10 cellular contexts compared by ENCODE assay signal in the genomic region with DNA sequence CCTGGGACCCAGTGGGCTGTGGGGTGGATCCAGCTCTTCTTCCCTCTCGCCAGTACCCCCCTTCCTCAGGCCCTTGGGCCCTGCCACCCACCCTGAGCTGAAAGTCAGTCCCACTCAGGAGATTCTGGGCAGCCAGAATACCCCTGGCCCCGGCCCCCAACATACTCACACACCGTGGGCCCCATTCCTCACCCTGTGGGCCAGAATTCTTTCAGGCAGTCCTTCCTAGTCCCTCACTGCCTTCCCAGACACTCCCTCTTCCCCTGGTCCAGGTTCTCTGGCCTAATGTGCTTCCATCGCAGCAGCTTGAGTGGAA. TPM values are rescaled to one million over a fixed set of nuclear protein-coding genes. Genes with fewer than 3 reads are reported as not detected.
DNase-seq lines count a peak whose midpoint lies in the region; ATAC-seq and TF ChIP-seq lines count a peak whose summit lies in the region.
"Had no signal": no experiment of that assay in that cellular context is flagged by ENCODE, and none has a peak within 500 bp of the region (broad histone marks: within the 10 kb centered on the region; RNA-seq: fewer than 3 reads in every experiment).

No MANE protein-coding gene starts in this region.

- no peak overlapping the region for H3K4me3 ChIP-seq in adipocyte (ENCODE audit: low read length)
- no peak overlapping the region for H3K4me3 ChIP-seq in muscle layer of duodenum (ENCODE audit: low read depth in 1 of 2, low read length in 2 of 2)
- H3K4me3 ChIP-seq in upper lobe of right lung = no peak overlapping the region
- H3K4me3 ChIP-seq in testis = no peak overlapping the region
- H3K4me3 ChIP-seq: mucosa of descending colon had no signal

- H3K36me3 ChIP-seq in adipocyte (ENCODE audit: control insufficient read depth, insufficient read depth, low read length, severe bottlenecking) (no peaks in the 10 kb centered on the region), muscle layer of duodenum (ENCODE audit: control insufficient read depth in 1 of 2, insufficient read depth in 2 of 2, low read length in 2 of 2) (peaks cover 2 to 11% of the 10 kb centered on the region in 2 donors), upper lobe of right lung (no peaks in the 10 kb centered on the region), testis (ENCODE audit: low read depth, missing control alignments) (no peaks in the 10 kb centered on the region)

- H3K9ac ChIP-seq in adipocyte (ENCODE audit: low read length) = peak overlapping the region; percentile 98

- H3K4me1 ChIP-seq in adipocyte (ENCODE audit: control insufficient read depth, insufficient read depth, low read length) (peaks cover 52% of the 10 kb centered on the region), muscle layer of duodenum (ENCODE audit: control insufficient read depth in 1 of 2, insufficient read depth in 2 of 2, low read length in 2 of 2) (peaks cover 29 to 39% of the 10 kb centered on the region in 2 donors), upper lobe of right lung (peaks cover 55% of the 10 kb centered on the region), testis (peaks cover 39% of the 10 kb centered on the region)

- no peaks in the 10 kb centered on the region for H3K27me3 Mint-ChIP-seq in activated naive CD4-positive, alpha-beta T cell treated with anti-CD3 and anti-CD28 coated beads, Interleukin-2, amount 50 U/mL, for 24 hours

- no peaks in the 10 kb centered on the region for H3K9me3 ChIP-seq in adipocyte (ENCODE audit: control insufficient read depth, low read length)
- no peaks in the 10 kb centered on the region for H3K9me3 ChIP-seq in muscle layer of duodenum (ENCODE audit: control insufficient read depth in 1 of 2, low read length in 2 of 2)
- H3K9me3 ChIP-seq in upper lobe of right lung = no peaks in the 10 kb centered on the region
- H3K9me3 ChIP-seq in testis = no peaks in the 10 kb centered on the region
- H3K9me3 ChIP-seq: mucosa of descending colon had no signal

- H3K9me3 Mint-ChIP-seq in activated naive CD4-positive, alpha-beta T cell treated with anti-CD3 and anti-CD28 coated beads, Interleukin-2, amount 50 U/mL, for 24 hours = no peaks in the 10 kb centered on the region

- DNase-seq in activated naive CD4-positive, alpha-beta T cell treated with Interleukin-2 at 50 U/mL for 16 hours = no peak
- DNase-seq in adipocyte (ENCODE audit: low read depth) (no peak), upper lobe of right lung (no peak), testis (no peak), HuH-7.5 (ENCODE audit: low spot score) (no peak)

- no peaks in the 10 kb centered on the region for H3K27me3 ChIP-seq in adipocyte (replicated peaks; ENCODE audit: control insufficient read depth, insufficient read depth, low read length)
- no peaks in the 10 kb centered on the region for H3K27me3 ChIP-seq in muscle layer of duodenum (ENCODE audit: low read depth, low read length)
- H3K27me3 ChIP-seq in upper lobe of right lung = no peaks in the 10 kb centered on the region
- H3K27me3 ChIP-seq in testis = no peaks in the 10 kb centered on the region

- H3K4me1 Mint-ChIP-seq in activated naive CD4-positive, alpha-beta T cell treated with anti-CD3 and anti-CD28 coated beads, Interleukin-2, amount 50 U/mL, for 24 hours = peaks cover 33% of the 10 kb centered on the region

- ATAC-seq in upper lobe of right lung (no peak), HG02763 (IDR thresholded peaks at IDR 0.05; ENCODE audit: unreplicated experiment) (no peak)

- peak overlapping the region; percentile 11 for H3K4me3 Mint-ChIP-seq in activated naive CD4-positive, alpha-beta T cell treated with anti-CD3 and anti-CD28 coated beads, Interleukin-2, amount 50 U/mL, for 24 hours

- TF ChIP-seq CTCF in upper lobe of right lung (IDR thresholded peaks at IDR 0.05) = no peak
- TF ChIP-seq CTCF in testis (IDR thresholded peaks at IDR 0.05) = no peak

- peak overlapping the region; percentile 32 for H3K27ac Mint-ChIP-seq in activated naive CD4-positive, alpha-beta T cell treated with anti-CD3 and anti-CD28 coated beads, Interleukin-2, amount 50 U/mL, for 24 hours

- no peak for TF ChIP-seq POLR2A in testis (IDR thresholded peaks at IDR 0.05)

- no peaks in the 10 kb centered on the region for H3K36me3 Mint-ChIP-seq in activated naive CD4-positive, alpha-beta T cell treated with anti-CD3 and anti-CD28 coated beads, Interleukin-2, amount 50 U/mL, for 24 hours

- peak overlapping the region; percentile 99 for H3K27ac ChIP-seq in muscle layer of duodenum (ENCODE audit: low read length)
- peak overlapping the region; percentile 99 for H3K27ac ChIP-seq in upper lobe of right lung
- peak overlapping the region in 1 of 2 donors; percentile 97 for H3K27ac ChIP-seq in testis

- intact Hi-C loops in upper lobe of right lung (cut with DNase I) = no loop called here
- intact Hi-C loops in testis (cut with DNase I; ENCODE audit: low total_unique reads) = no loop called here

- 55 to 62% methylated on average over 4 of the region's 4 CpGs for WGBS in testis, 2 donors

RNA-seq across cellular contexts. Expression of gene POLD4, which starts 3.2 kb away (rescaled TPM):
- total RNA-seq in upper lobe of right lung (69.3 TPM), testis (10 to 100 TPM; 53.8 to 59.1 TPM)
- polyA plus RNA-seq in testis (ENCODE audit: insufficient read depth, low read depth, low replicate concordance) = 54.6 TPM

RNA-seq across cellular contexts. Expression of gene CLCF1, which starts 16.9 kb away (rescaled TPM):
- 4.0 TPM for total RNA-seq in upper lobe of right lung
- 1 to 10 TPM; 3.7 to 6.8 TPM for total RNA-seq in testis
- 2.7 TPM for polyA plus RNA-seq in testis (ENCODE audit: insufficient read depth, low read depth, low replicate concordance)

RNA-seq across cellular contexts. Expression of gene RAD9A, which starts 35.3 kb away (rescaled TPM):
- total RNA-seq in upper lobe of right lung = 20.7 TPM
- 10 to 100 TPM; 35.8 to 46.2 TPM for total RNA-seq in testis
- 25.7 TPM for polyA plus RNA-seq in testis (ENCODE audit: insufficient read depth, low read depth, low replicate concordance)

RNA-seq across cellular contexts. Expression of gene PPP1CA, which starts 45.1 kb away (rescaled TPM):
- total RNA-seq in upper lobe of right lung = 134 TPM
- total RNA-seq in testis = 100 to 1,000 TPM; 100 to 129 TPM
- 79.7 TPM for polyA plus RNA-seq in testis (ENCODE audit: insufficient read depth, low read depth, low replicate concordance)

RNA-seq across cellular contexts. Expression of gene TBC1D10C, which starts 47.4 kb away (rescaled TPM):
- total RNA-seq in upper lobe of right lung (26.8 TPM), testis (1 to 10 TPM; 1.8 to 3.8 TPM)
- 3.3 TPM for polyA plus RNA-seq in testis (ENCODE audit: insufficient read depth, low read depth, low replicate concordance)
- polyA plus RNA-seq: BJ had no signal
